ENCODE assay signal across 8 cellular contexts in genomic region chr2:38535745-38536506, GRCh38.
DNase-seq lines count a peak whose midpoint lies in the region; ATAC-seq and TF ChIP-seq lines count a peak whose summit lies in the region.

No MANE protein-coding gene starts in this region.

- H3K4me3 ChIP-seq in left lung = peak overlapping the region; percentile 23 to 36

- ATAC-seq in HG02759 (IDR thresholded peaks at IDR 0.05; ENCODE audit: unreplicated experiment) (peak; percentile 58), left lung (peak; percentile 99), GM19455 (IDR thresholded peaks at IDR 0.05; ENCODE audit: unreplicated experiment) (no peak)

- intact Hi-C loops in left lung (cut with DNase I) = loop anchor here in 1 of 2 donors (5.0 kb wide), 1 partner anchor 201 kb away; no protein-coding TSS in a partner anchor

- H3K27me3 ChIP-seq in left lung = no peaks in the 10 kb centered on the region

- H3K9me3 Mint-ChIP-seq in chondrocyte (ENCODE audit: low read depth) = no peaks in the 10 kb centered on the region

- H3K4me3 Mint-ChIP-seq in chondrocyte (ENCODE audit: unreplicated experiment) = peak overlapping the region; percentile 66

- no peaks in the 10 kb centered on the region for H3K36me3 Mint-ChIP-seq in chondrocyte (ENCODE audit: low read depth)

- peaks cover 3% of the 10 kb centered on the region for H3K4me1 Mint-ChIP-seq in chondrocyte (ENCODE audit: low read depth)

- no peak overlapping the region for H3K27ac ChIP-seq in left lung

- H3K4me1 ChIP-seq in left lung = peaks cover 0 to 11% of the 10 kb centered on the region in 2 donors

- no peak overlapping the region for H3K27ac Mint-ChIP-seq in chondrocyte (ENCODE audit: unreplicated experiment)

- no peaks in the 10 kb centered on the region for H3K36me3 ChIP-seq in left lung

- peaks cover 1% of the 10 kb centered on the region for H3K27me3 Mint-ChIP-seq in chondrocyte (ENCODE audit: low read depth)

- DNase-seq in NCI-H2107 treated with DMSO at 0.1 percent for 48 hours (lab: John Stamatoyannopoulos, UW; ENCODE audit: unreplicated experiment) (peak; percentile 20), chondrocyte (ENCODE audit: low spot score) (peak; percentile 92), left lung (peak; percentile 82 to 99)
- DNase-seq in activated CD4-positive, alpha-beta T cell treated with anti-CD3 and anti-CD28 coated beads for 24 hours (ENCODE audit: low read depth in 2 of 2) = peak; percentile 76 to 88
- peak; percentile 87 to 92 for DNase-seq in stimulated activated CD4-positive, alpha-beta T cell treated with anti-CD3 and anti-CD28 coated beads, Interleukin-2, amount 100 ng/mL, for 24 hours

- no peaks in the 10 kb centered on the region for H3K9me3 ChIP-seq in left lung

- peak; percentile 85 for TF ChIP-seq CTCF in GM12872 (IDR thresholded peaks at IDR 0.05; ENCODE audit: insufficient read depth, low read depth, low read length)
- TF ChIP-seq CTCF in chondrocyte (IDR thresholded peaks at IDR 0.05) = peak; percentile 99
- TF ChIP-seq CTCF in left lung (IDR thresholded peaks at IDR 0.05) = peak; percentile 75 to 91

Comparison
In these comparisons a context has a peak if more than half of its experiments do, and no peak if none do; other contexts are left out.
1. DNase-seq: peak in every context shown above with its lines; median percentile 92 in chondrocyte; 90 in left lung; 90 in stimulated activated CD4-positive, alpha-beta T cell treated with anti-CD3 and anti-CD28 coated beads, Interleukin-2, amount 100 ng/mL, for 24 hours; 82 in activated CD4-positive, alpha-beta T cell treated with anti-CD3 and anti-CD28 coated beads for 24 hours; 20 in NCI-H2107 treated with DMSO at 0.1 percent for 48 hours.